Comparison of ENCODE assay signal across 28 cellular contexts in genomic region chr15:51253385-51253784, GRCh38.
"Had no signal": no experiment of that assay in that cellular context is flagged by ENCODE, and none has a peak within 500 bp of the region (broad histone marks: within the 10 kb centered on the region; RNA-seq: fewer than 3 reads in every experiment).

No MANE protein-coding gene starts in this region.

- DNase-seq: activated CD4-positive, alpha-beta memory T cell treated with anti-CD3 and anti-CD28 coated beads for 36 hours; activated CD4-positive, alpha-beta T cell treated with anti-CD3 and anti-CD28 coated beads, Interleukin-2, amount 10 ng/mL, durations not matched to agents 24 days and 14 days; activated CD4-positive, CD25-positive, alpha-beta regulatory T cell treated with anti-CD3 and anti-CD28 coated beads, Interleukin-2, amount 50 U/mL, for 72 hours; activated CD8-positive, alpha-beta memory T cell treated with anti-CD3 and anti-CD28 coated beads, Interleukin-2, amount 50 U/mL, for 4 hours; activated effector memory CD4-positive, alpha-beta T cell treated with anti-CD3 and anti-CD28 coated beads, Interleukin-2, amount 50 U/mL, for 16 hours; activated naive CD4-positive, alpha-beta T cell treated with anti-CD3 and anti-CD28 coated beads for 36 hours; activated naive CD8-positive, alpha-beta T cell treated with anti-CD3 and anti-CD28 coated beads for 36 hours; activated T-cell treated with anti-CD3 and anti-CD28 coated beads, Interleukin-2, amount 50 U/mL, for 1 hour; aorta; body of pancreas; effector memory CD8-positive, alpha-beta T cell; foreskin keratinocyte; heart left ventricle; mesendoderm; natural killer cell; occipital lobe; psoas muscle; spleen; stimulated activated naive CD4-positive, alpha-beta T cell; T-helper 1 cell; transverse colon had no signal

- H3K27ac ChIP-seq: adrenal gland, body of pancreas, coronary artery, foreskin keratinocyte, heart left ventricle, neural progenitor cell, parathyroid adenoma, psoas muscle, right atrium auricular region, spleen, transverse colon had no signal

- H3K36me3 ChIP-seq: adrenal gland, heart left ventricle, neural progenitor cell, right atrium auricular region, spleen, transverse colon had no signal

- ATAC-seq: body of pancreas; effector memory CD8-positive, alpha-beta T cell; esophagus mucosa; foreskin keratinocyte; heart left ventricle; natural killer cell; psoas muscle had no signal

- FAIRE-seq: urothelium cell line had no signal

- H3K27me3 ChIP-seq: adrenal gland, body of pancreas, neural progenitor cell, right atrium auricular region, spleen, transverse colon had no signal

- H3K4me1 ChIP-seq: adrenal gland, foreskin keratinocyte, neural progenitor cell, parathyroid adenoma, psoas muscle, right atrium auricular region, spleen, transverse colon had no signal

- H3K9me3 ChIP-seq: adrenal gland, body of pancreas, heart left ventricle, psoas muscle, right atrium auricular region, spleen, transverse colon had no signal

- H3K4me3 ChIP-seq: adrenal gland, body of pancreas, coronary artery, heart left ventricle, neural progenitor cell, psoas muscle, right atrium auricular region, spleen, transverse colon had no signal
